7 cellular contexts compared by ENCODE assay signal in the genomic region with DNA sequence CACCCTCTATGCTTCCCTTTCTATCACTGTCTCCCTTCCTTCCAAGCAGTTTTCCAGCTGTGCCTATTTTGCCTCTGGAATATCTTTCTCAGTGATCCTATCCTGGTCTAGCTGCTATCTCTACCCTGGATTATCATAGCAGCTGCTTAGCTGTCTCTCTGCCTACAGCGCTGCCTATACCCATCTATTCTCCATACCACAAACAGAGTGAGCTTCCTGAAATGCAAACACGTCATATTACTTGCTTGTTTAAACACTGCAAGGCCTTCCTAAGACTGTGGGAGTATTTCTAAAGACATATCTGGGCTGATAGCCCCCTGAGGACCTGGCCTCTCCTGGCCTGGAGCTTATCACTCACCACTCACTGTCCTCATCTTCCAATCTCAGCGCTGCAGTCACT.
"Had no signal": no experiment of that assay in that cellular context is flagged by ENCODE, and none has a peak within 500 bp of the region (broad histone marks: within the 10 kb centered on the region; RNA-seq: fewer than 3 reads in every experiment).

No MANE protein-coding gene starts in this region.

- DNase-seq: H7, HFFc6 had no signal

- ATAC-seq: GM23338, HCT116, HepG2 had no signal

- H3K4me1 ChIP-seq: HAP-1 had no signal

- H3K4me3 ChIP-seq: GM23338, HAP-1 had no signal

- H3K9me3 ChIP-seq: HAP-1 had no signal

- H2AFZ ChIP-seq: GM23338 had no signal

- H3K36me3 ChIP-seq: HAP-1 had no signal

- FAIRE-seq: HepG2 had no signal

- H3K27ac ChIP-seq: HL-60 had no signal

- H3K4me2 ChIP-seq: GM23338 had no signal
